ENCODE assay signal across 7 cellular contexts in genomic region chr2:1390118-1390517, GRCh38. TPM values are rescaled to one million over a fixed set of nuclear protein-coding genes. Genes with fewer than 3 reads are reported as not detected.
"Had no signal": no experiment of that assay in that cellular context is flagged by ENCODE, and none has a peak within 500 bp of the region (broad histone marks: within the 10 kb centered on the region; RNA-seq: fewer than 3 reads in every experiment).

No MANE protein-coding gene starts in this region.

RNA-seq across cellular contexts. Expression of gene TPO, which starts 23.1 kb away (rescaled TPM):
- total RNA-seq: GM23248, GM23338, H1, H4, H7, H9, HFFc6 had no signal
- polyA plus RNA-seq: GM23248, H1 had no signal
